ENCODE assay signal across 1 cellular context in genomic region chr11:77171885-77172665, GRCh38.
TF ChIP-seq lines count a peak whose summit lies in the region.

No MANE protein-coding gene starts in this region.

TF ChIP-seq in HepG2, 621 proteins besides CTCF, POLR2A, EP300 and RAD21 (continued from another document and continues in another):
- TF ChIP-seq ARID3A (IDR thresholded peaks at IDR 0.05; ENCODE audit: low read depth, low read length) (no peak), LCORL (IDR thresholded peaks at IDR 0.05) (no peak), LCORL (CRISPR knock-in tag; IDR thresholded peaks at IDR 0.05) (peak; percentile 46; the same call in 1 of the 2 replicates), ZNF616 (CRISPR knock-in tag; IDR thresholded peaks at IDR 0.05; ENCODE audit: low read depth) (0 out of 2 replicates have a peak, but pooled peaks have one; percentile 58), ZBTB43 (CRISPR knock-in tag; conservative IDR thresholded peaks at IDR 0.05) (no peak), TIGD3 (CRISPR knock-in tag; IDR thresholded peaks at IDR 0.05; ENCODE audit: borderline replicate concordance) (0 out of 2 replicates have a peak, but pooled peaks have one; percentile 38), HNF1B (CRISPR knock-in tag; IDR thresholded peaks at IDR 0.05) (no peak), ZNF572 (CRISPR knock-in tag; IDR thresholded peaks at IDR 0.05) (no peak), TCF7 (IDR thresholded peaks at IDR 0.05; ENCODE audit: low read depth) (no peak), KDM1A (CRISPR knock-in tag; IDR thresholded peaks at IDR 0.05) (no peak), ZNF549 (CRISPR knock-in tag; IDR thresholded peaks at IDR 0.05) (no peak), MYC (CRISPR knock-in tag; IDR thresholded peaks at IDR 0.05; ENCODE audit: borderline replicate concordance) (no peak), JUN (CRISPR knock-in tag; IDR thresholded peaks at IDR 0.05) (0 out of 2 replicates have a peak, but pooled peaks have one; percentile 31), ZNF260 (CRISPR knock-in tag; IDR thresholded peaks at IDR 0.05; ENCODE audit: borderline replicate concordance, low read depth) (no peak), JUNB (CRISPR knock-in tag; IDR thresholded peaks at IDR 0.05; ENCODE audit: borderline replicate concordance) (no peak), KLF15 (CRISPR knock-in tag; IDR thresholded peaks at IDR 0.05; ENCODE audit: borderline replicate concordance) (no peak), ZNF30 (CRISPR knock-in tag; IDR thresholded peaks at IDR 0.05) (no peak), SP4 (CRISPR knock-in tag; IDR thresholded peaks at IDR 0.05) (no peak), PAX8 (CRISPR knock-in tag; IDR thresholded peaks at IDR 0.05; ENCODE audit: borderline replicate concordance) (no peak), ZNF629 (CRISPR knock-in tag; conservative IDR thresholded peaks at IDR 0.05) (no peak), GTF2F1 (IDR thresholded peaks at IDR 0.05; ENCODE audit: low read length) (no peak), TRIM22 (IDR thresholded peaks at IDR 0.05) (no peak), ZNF17 (CRISPR knock-in tag; IDR thresholded peaks at IDR 0.05) (no peak), PHF5A (CRISPR knock-in tag; IDR thresholded peaks at IDR 0.05; ENCODE audit: low read depth, unreplicated experiment) (no peak), ZBTB33 (CRISPR knock-in tag; IDR thresholded peaks at IDR 0.05) (no peak), SOX13 (IDR thresholded peaks at IDR 0.05) (no peak), SOX13 (CRISPR knock-in tag; conservative IDR thresholded peaks at IDR 0.05 in 1 of 2, IDR thresholded peaks at IDR 0.05 in 1 of 2) (no peak), NR0B2 (CRISPR knock-in tag; IDR thresholded peaks at IDR 0.05) (no peak), ZNF672 (CRISPR knock-in tag; IDR thresholded peaks at IDR 0.05) (no peak), ZNF282 (IDR thresholded peaks at IDR 0.05; ENCODE audit: partially characterized antibody) (no peak), IKZF5 (CRISPR knock-in tag; IDR thresholded peaks at IDR 0.05) (no peak), STAT5B (CRISPR knock-in tag; IDR thresholded peaks at IDR 0.05) (no peak), ZNF414 (CRISPR knock-in tag; IDR thresholded peaks at IDR 0.05) (0 out of 2 replicates have a peak, but pooled peaks have one; percentile 34), ZNF12 (CRISPR knock-in tag; IDR thresholded peaks at IDR 0.05) (no peak), SMAD3 (CRISPR knock-in tag; IDR thresholded peaks at IDR 0.05) (no peak), CBX2 (IDR thresholded peaks at IDR 0.05; ENCODE audit: low read depth, low read length) (no peak), CBX2 (CRISPR knock-in tag; IDR thresholded peaks at IDR 0.05; ENCODE audit: low read depth) (no peak), ZKSCAN1 (IDR thresholded peaks at IDR 0.05; ENCODE audit: low read length) (no peak), SMYD3 (CRISPR knock-in tag; IDR thresholded peaks at IDR 0.05) (no peak), KAT2B (IDR thresholded peaks at IDR 0.05; ENCODE audit: borderline replicate concordance, low read depth, low read length) (no peak), FOSL1 (CRISPR knock-in tag; IDR thresholded peaks at IDR 0.05; ENCODE audit: borderline replicate concordance) (no peak), JUND (CRISPR knock-in tag; IDR thresholded peaks at IDR 0.05) (no peak), ZSCAN31 (CRISPR knock-in tag; IDR thresholded peaks at IDR 0.05; ENCODE audit: low read depth) (peak; percentile 58; the same call in 1 of the 2 replicates), KIAA2018 (CRISPR knock-in tag; IDR thresholded peaks at IDR 0.05; ENCODE audit: borderline replicate concordance) (no peak), ZNF562 (CRISPR knock-in tag; IDR thresholded peaks at IDR 0.05; ENCODE audit: borderline replicate concordance) (no peak), PITX1 (CRISPR knock-in tag; IDR thresholded peaks at IDR 0.05) (peak; percentile 92), HDAC1 (CRISPR knock-in tag; IDR thresholded peaks at IDR 0.05) (peak; percentile 52), ZNF564 (CRISPR knock-in tag; IDR thresholded peaks at IDR 0.05) (no peak)
